In the genomic region with DNA sequence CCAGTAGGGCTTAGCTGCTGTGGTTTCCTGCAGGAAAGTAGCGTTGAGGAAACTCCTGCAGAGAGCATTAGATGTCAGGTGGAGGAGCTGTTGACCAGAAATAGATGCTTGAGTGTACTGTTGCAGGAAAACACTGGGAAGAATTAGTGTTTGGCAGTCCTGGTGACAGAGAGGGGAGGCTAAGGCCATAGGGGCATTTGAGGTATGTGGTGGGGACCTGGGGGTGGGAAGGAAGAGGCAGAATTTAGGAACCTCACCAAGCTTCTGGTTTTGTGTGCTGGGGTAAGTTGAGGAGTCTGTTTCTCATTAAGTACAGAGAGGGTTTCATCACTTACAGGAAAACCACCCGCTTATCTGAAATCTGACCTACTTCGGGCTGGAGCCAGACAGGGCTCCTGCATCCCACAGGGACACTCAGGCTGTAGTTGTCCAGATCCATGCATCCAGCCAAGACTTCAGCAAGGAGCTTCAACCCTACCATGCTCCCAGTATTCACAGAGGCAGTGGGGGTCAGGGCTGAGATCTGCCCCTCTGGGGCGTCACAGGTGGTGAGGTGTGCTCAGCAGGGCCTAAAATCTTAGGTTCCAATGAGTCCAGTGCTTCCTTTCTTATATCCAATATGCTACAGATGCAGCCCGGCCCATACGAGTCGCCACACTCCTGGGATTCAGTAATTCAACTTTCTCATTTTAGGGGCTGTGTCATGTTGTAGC, we compare ENCODE assay signal across 1 cellular context.
A peak's percentile ranks its signal among the peaks of the same experiment; 100 is the strongest.
TF ChIP-seq lines count a peak whose summit lies in the region.

No MANE protein-coding gene starts in this region.

TF ChIP-seq in HepG2, 621 proteins besides CTCF, POLR2A, EP300 and RAD21:
- TF ChIP-seq RBM22 (optimal IDR thresholded peaks at IDR 0.05; ENCODE audit: low read length) (peak; percentile 35), RARA (CRISPR knock-in tag; IDR thresholded peaks at IDR 0.05) (no peak)
- TF ChIP-seq, protein P1, sequence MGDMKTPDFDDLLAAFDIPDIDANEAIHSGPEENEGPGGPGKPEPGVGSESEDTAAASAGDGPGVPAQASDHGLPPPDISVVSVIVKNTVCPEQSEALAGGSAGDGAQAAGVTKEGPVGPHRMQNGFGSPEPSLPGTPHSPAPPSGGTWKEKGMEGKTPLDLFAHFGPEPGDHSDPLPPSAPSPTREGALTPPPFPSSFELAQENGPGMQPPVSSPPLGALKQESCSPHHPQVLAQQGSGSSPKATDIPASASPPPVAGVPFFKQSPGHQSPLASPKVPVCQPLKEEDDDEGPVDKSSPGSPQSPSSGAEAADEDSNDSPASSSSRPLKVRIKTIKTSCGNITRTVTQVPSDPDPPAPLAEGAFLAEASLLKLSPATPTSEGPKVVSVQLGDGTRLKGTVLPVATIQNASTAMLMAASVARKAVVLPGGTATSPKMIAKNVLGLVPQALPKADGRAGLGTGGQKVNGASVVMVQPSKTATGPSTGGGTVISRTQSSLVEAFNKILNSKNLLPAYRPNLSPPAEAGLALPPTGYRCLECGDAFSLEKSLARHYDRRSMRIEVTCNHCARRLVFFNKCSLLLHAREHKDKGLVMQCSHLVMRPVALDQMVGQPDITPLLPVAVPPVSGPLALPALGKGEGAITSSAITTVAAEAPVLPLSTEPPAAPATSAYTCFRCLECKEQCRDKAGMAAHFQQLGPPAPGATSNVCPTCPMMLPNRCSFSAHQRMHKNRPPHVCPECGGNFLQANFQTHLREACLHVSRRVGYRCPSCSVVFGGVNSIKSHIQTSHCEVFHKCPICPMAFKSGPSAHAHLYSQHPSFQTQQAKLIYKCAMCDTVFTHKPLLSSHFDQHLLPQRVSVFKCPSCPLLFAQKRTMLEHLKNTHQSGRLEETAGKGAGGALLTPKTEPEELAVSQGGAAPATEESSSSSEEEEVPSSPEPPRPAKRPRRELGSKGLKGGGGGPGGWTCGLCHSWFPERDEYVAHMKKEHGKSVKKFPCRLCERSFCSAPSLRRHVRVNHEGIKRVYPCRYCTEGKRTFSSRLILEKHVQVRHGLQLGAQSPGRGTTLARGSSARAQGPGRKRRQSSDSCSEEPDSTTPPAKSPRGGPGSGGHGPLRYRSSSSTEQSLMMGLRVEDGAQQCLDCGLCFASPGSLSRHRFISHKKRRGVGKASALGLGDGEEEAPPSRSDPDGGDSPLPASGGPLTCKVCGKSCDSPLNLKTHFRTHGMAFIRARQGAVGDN (CRISPR knock-in tag; IDR thresholded peaks at IDR 0.05): no peak
